16 cellular contexts compared by ENCODE assay signal in genomic region chr4:152929888-152930287, GRCh38. TPM values are rescaled to one million over a fixed set of nuclear protein-coding genes. Genes with fewer than 3 reads are reported as not detected.
DNase-seq lines count a peak whose midpoint lies in the region.
"Had no signal": no experiment of that assay in that cellular context is flagged by ENCODE, and none has a peak within 500 bp of the region (broad histone marks: within the 10 kb centered on the region; RNA-seq: fewer than 3 reads in every experiment).

No MANE protein-coding gene starts in this region.

- H4K12ac ChIP-seq in trophoblast cell (ENCODE audit: low read depth, low read length), result no peak overlapping the region

- H3K14ac ChIP-seq in trophoblast cell (ENCODE audit: low read length), result peak overlapping the region; percentile 86

- no peaks in the 10 kb centered on the region for H3K79me2 ChIP-seq in trophoblast cell (ENCODE audit: control insufficient read depth, insufficient read depth, low read length, poor library complexity)

- no peak overlapping the region for H3K4me2 ChIP-seq in trophoblast cell (ENCODE audit: low read length)

- H3K79me1 ChIP-seq in trophoblast cell (ENCODE audit: low read length), result peaks cover 12% of the 10 kb centered on the region

- H2AFZ ChIP-seq in trophoblast cell (ENCODE audit: insufficient read depth, low read length, poor library complexity), result no peak overlapping the region

- H4K8ac ChIP-seq in trophoblast cell (ENCODE audit: low read depth, low read length), result no peak overlapping the region

- H3K4me1 ChIP-seq in HUES48 (ENCODE audit: control insufficient read depth, insufficient read depth, low read length) (peaks cover 61% of the 10 kb centered on the region), iPS-18a (ENCODE audit: control insufficient read depth, low read depth, low read length) (peaks cover 50% of the 10 kb centered on the region), trophoblast cell (ENCODE audit: control insufficient read depth in 1 of 2, insufficient read depth in 2 of 2, low read length in 2 of 2) (peaks cover 0 to 7% of the 10 kb centered on the region in 2 experiments)
- H3K4me1 ChIP-seq: BE2C had no signal

- DNase-seq in NCI-H82 treated with DMSO at 0.1 percent for 48 hours (lab: John Stamatoyannopoulos, UW; ENCODE audit: unreplicated experiment) (peak; percentile 5), trophoblast cell (no peak), dermis blood vessel endothelial cell (no peak), NAMALWA (ENCODE audit: low spot score) (no peak)
- DNase-seq in activated CD8-positive, alpha-beta memory T cell treated with anti-CD3 and anti-CD28 coated beads, Interleukin-2, amount 50 U/mL, for 4 hours, result no peak
- DNase-seq: BE2C; CD8-positive, alpha-beta T cell; DND-41; GDM1; NCI-H1105 treated with DMSO at 0.1 percent for 48 hours; NCI-H2029 treated with DMSO at 0.1 percent for 48 hours; NCI-H524 treated with DMSO at 0.1 percent for 48 hours; T-cell had no signal

- no peak overlapping the region for H2BK120ac ChIP-seq in trophoblast cell (ENCODE audit: insufficient read depth, low read length, poor library complexity)

- WGBS in trophoblast cell (ENCODE audit: extremely low coverage, insufficient coverage, insufficient read length), result no CpG with 5 or more reads among the region's 1 CpG

- no peak overlapping the region for H2BK12ac ChIP-seq in trophoblast cell (ENCODE audit: low read length)

- no peak overlapping the region for H3K18ac ChIP-seq in trophoblast cell (ENCODE audit: low read length)

- no peaks in the 10 kb centered on the region for H3K9me3 ChIP-seq in HUES48 (ENCODE audit: control insufficient read depth, insufficient read depth, low read length)
- no peaks in the 10 kb centered on the region for H3K9me3 ChIP-seq in iPS-18a (ENCODE audit: control insufficient read depth, low read depth, low read length)
- H3K9me3 ChIP-seq in trophoblast cell (ENCODE audit: insufficient read depth, low read depth, low read length), result peaks cover 2% of the 10 kb centered on the region
- H3K9me3 ChIP-seq: BE2C had no signal

- no peak overlapping the region for H2BK5ac ChIP-seq in trophoblast cell (ENCODE audit: low read depth, low read length, poor library complexity)

- H3K27me3 ChIP-seq in HUES48 (ENCODE audit: control insufficient read depth, insufficient read depth, low read length) (0 out of 2 replicates have a peak, but pooled peaks cover 3% of the 10 kb centered on the region), iPS-18a (ENCODE audit: control insufficient read depth, insufficient read depth, low read length) (peaks cover 15% of the 10 kb centered on the region), trophoblast cell (ENCODE audit: insufficient read depth, low read length) (no peaks in the 10 kb centered on the region)

- peak overlapping the region; percentile 47 for H4K91ac ChIP-seq in trophoblast cell (ENCODE audit: low read depth, low read length)

- H3K36me3 ChIP-seq in HUES48 (ENCODE audit: control insufficient read depth, insufficient read depth, low read length), result no peaks in the 10 kb centered on the region
- no peaks in the 10 kb centered on the region for H3K36me3 ChIP-seq in iPS-18a (ENCODE audit: control insufficient read depth, low read depth, low read length)
- H3K36me3 ChIP-seq in trophoblast cell (ENCODE audit: control insufficient read depth in 1 of 2, insufficient read depth in 2 of 2, low read length in 2 of 2), result no peaks in the 10 kb centered on the region
- H3K36me3 ChIP-seq: BE2C had no signal

- no peak overlapping the region for H3K23ac ChIP-seq in trophoblast cell (ENCODE audit: low read length)

- H3K27ac ChIP-seq in HUES48 (ENCODE audit: low read depth, low read length) (peak overlapping the region; percentile 78), iPS-18a (ENCODE audit: low read length) (no peak overlapping the region), trophoblast cell (ENCODE audit: low read depth, low read length) (no peak overlapping the region)

- no peak overlapping the region for H3K9ac ChIP-seq in HUES48 (ENCODE audit: low read depth, low read length)
- H3K9ac ChIP-seq in iPS-18a (ENCODE audit: low read length), result peak overlapping the region; percentile 3
- no peak overlapping the region for H3K9ac ChIP-seq in trophoblast cell (ENCODE audit: low read length)

- peak overlapping the region; percentile 47 for H3K4ac ChIP-seq in trophoblast cell (ENCODE audit: low read depth, low read length)

- no peak overlapping the region for H2AK5ac ChIP-seq in trophoblast cell (ENCODE audit: low read length)

- H3K4me3 ChIP-seq in HUES48 (ENCODE audit: low read depth, low read length), result peak overlapping the region; percentile 11; the same call in 1 of the 2 replicates
- peak overlapping the region; percentile 11 for H3K4me3 ChIP-seq in iPS-18a (ENCODE audit: low read length)
- H3K4me3 ChIP-seq in trophoblast cell (ENCODE audit: low read depth, low read length), result no peak overlapping the region
- H3K4me3 ChIP-seq: K562 had no signal

RNA-seq across cellular contexts. Expression of gene FHDC1, which starts 6.2 kb away (rescaled TPM):
- polyA plus RNA-seq in trophoblast cell (2013), result 107 and 115 TPM in 2 replicates
- total RNA-seq in dermis blood vessel endothelial cell, result 0.42 and 0.68 TPM in 2 replicates
